In genomic region chr22:34847072-34847471, GRCh38 we compare ENCODE assay signal across 1 cellular context.
TF ChIP-seq lines count a peak whose summit lies in the region.

No MANE protein-coding gene starts in this region.

TF ChIP-seq in HepG2, 621 proteins besides CTCF, POLR2A, EP300 and RAD21 (continued from another document):
- TF ChIP-seq TEAD3 (CRISPR knock-in tag; optimal IDR thresholded peaks at IDR 0.05; ENCODE audit: borderline replicate concordance): no peak
TF ChIP-seq in HepG2: peak in this region for 0.
